Comparison of ENCODE assay signal across 11 cellular contexts in the genomic region with DNA sequence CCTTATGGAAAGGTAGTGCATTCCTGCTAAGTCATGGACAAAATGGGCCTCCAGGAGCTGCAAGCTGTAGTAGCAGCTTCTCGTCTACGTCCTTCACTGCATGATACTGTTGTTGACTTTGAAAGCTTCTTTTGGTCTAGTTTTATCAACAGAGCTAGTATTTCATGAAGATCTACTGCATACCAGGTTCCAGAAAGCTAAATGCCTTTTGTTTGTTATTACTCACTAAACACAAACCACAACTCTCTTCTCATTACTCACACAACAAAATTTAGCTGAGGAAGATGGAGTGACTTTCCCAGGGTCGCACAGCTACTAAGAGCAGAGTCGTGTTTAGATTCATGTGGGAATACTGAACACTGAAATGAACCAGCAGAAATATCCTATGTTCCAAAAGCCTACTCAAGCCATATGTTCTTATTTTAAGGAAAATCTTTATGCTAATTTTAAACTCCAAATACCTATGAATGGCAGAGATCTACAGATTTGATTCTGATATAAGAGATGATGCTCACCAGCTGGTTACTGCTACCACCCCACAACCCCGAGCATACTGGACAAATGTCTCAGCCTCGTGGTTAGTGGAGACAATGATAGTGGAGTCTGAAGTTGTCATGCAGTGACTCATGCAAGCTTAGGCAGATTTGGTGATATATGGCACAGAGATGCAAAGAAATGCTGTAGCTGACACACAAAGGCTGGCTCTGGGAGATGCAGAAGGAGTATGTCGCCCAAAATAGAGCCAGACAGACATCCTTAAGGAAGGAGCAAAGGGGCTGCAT. TPM values are rescaled to one million over a fixed set of nuclear protein-coding genes. Genes with fewer than 3 reads are reported as not detected.
DNase-seq lines count a peak whose midpoint lies in the region; ATAC-seq and TF ChIP-seq lines count a peak whose summit lies in the region.
"Had no signal": no experiment of that assay in that cellular context is flagged by ENCODE, and none has a peak within 500 bp of the region (broad histone marks: within the 10 kb centered on the region; RNA-seq: fewer than 3 reads in every experiment).

No MANE protein-coding gene starts in this region.

- CTCF ChIA-PET in activated CD4-positive, alpha-beta memory T cell treated with anti-CD3 and anti-CD28 coated beads, Interleukin-2, amount 10 ng/mL, durations not matched to agents 7 days and 5 days (lab: Charles Lee) = interaction anchor here (0.7 to 3.2 kb wide), 6 partner anchors 20 to 88 kb away, joined by 3 to 12 read pairs (median 6); partner anchors contain the start of genes PGBD2, ZNF672 and ZNF692

- peaks cover 6% of the 10 kb centered on the region for H3K27me3 Mint-ChIP-seq in activated CD4-positive, alpha-beta memory T cell treated with anti-CD3 and anti-CD28 coated beads, Interleukin-2, amount 10 ng/mL, durations not matched to agents 7 days and 5 days
- H3K27me3 Mint-ChIP-seq in neural progenitor cell (ENCODE audit: insufficient read depth, low read depth) = no peaks in the 10 kb centered on the region

- H4K20me1 ChIP-seq in neural progenitor cell (ENCODE audit: low read depth) = no peaks in the 10 kb centered on the region

- POLR2A ChIA-PET in activated CD4-positive, alpha-beta memory T cell treated with anti-CD3 and anti-CD28 coated beads, Interleukin-2, amount 10 ng/mL, durations not matched to agents 7 days and 5 days (lab: Charles Lee) = interaction anchor here (0.7 to 1.7 kb wide), 3 partner anchors 52 to 101 kb away, joined by 3 to 5 read pairs (median 5); partner anchors contain the start of genes SH3BP5L and ZNF672

- no peak overlapping the region for H3K4me3 Mint-ChIP-seq in activated CD4-positive, alpha-beta memory T cell treated with anti-CD3 and anti-CD28 coated beads, Interleukin-2, amount 10 ng/mL, durations not matched to agents 7 days and 5 days
- H3K4me3 Mint-ChIP-seq in neural progenitor cell = no peak overlapping the region

- no peak overlapping the region for H3K4me3 ChIP-seq in neural progenitor cell
- H3K4me3 ChIP-seq: adrenal gland, suprapubic skin had no signal

- no peaks in the 10 kb centered on the region for H3K36me3 ChIP-seq in neural progenitor cell
- H3K36me3 ChIP-seq: adrenal gland, suprapubic skin had no signal

- H3K79me2 ChIP-seq in neural progenitor cell (ENCODE audit: low read depth) = no peaks in the 10 kb centered on the region

- H3K36me3 Mint-ChIP-seq in activated CD4-positive, alpha-beta memory T cell treated with anti-CD3 and anti-CD28 coated beads, Interleukin-2, amount 10 ng/mL, durations not matched to agents 7 days and 5 days (ENCODE audit: low read depth) = peaks cover 14% of the 10 kb centered on the region
- peaks cover 13% of the 10 kb centered on the region for H3K36me3 Mint-ChIP-seq in neural progenitor cell

- H3K27ac ChIP-seq in neural progenitor cell = no peak overlapping the region
- H3K27ac ChIP-seq: adrenal gland, suprapubic skin had no signal

- peaks cover 49% of the 10 kb centered on the region for H3K4me1 Mint-ChIP-seq in activated CD4-positive, alpha-beta memory T cell treated with anti-CD3 and anti-CD28 coated beads, Interleukin-2, amount 10 ng/mL, durations not matched to agents 7 days and 5 days
- peaks cover 19% of the 10 kb centered on the region for H3K4me1 Mint-ChIP-seq in neural progenitor cell

- no peak for ATAC-seq in GM21717 (IDR thresholded peaks at IDR 0.05; ENCODE audit: unreplicated experiment)

- H3K4me2 ChIP-seq in neural progenitor cell = no peak overlapping the region

- H3K9me3 Mint-ChIP-seq in activated CD4-positive, alpha-beta memory T cell treated with anti-CD3 and anti-CD28 coated beads, Interleukin-2, amount 10 ng/mL, durations not matched to agents 7 days and 5 days = no peaks in the 10 kb centered on the region
- H3K9me3 Mint-ChIP-seq in neural progenitor cell = no peaks in the 10 kb centered on the region

- H3K4me1 ChIP-seq in neural progenitor cell = no peaks in the 10 kb centered on the region
- H3K4me1 ChIP-seq: adrenal gland, suprapubic skin had no signal

- H3K27ac Mint-ChIP-seq in activated CD4-positive, alpha-beta memory T cell treated with anti-CD3 and anti-CD28 coated beads, Interleukin-2, amount 10 ng/mL, durations not matched to agents 7 days and 5 days = peak overlapping the region; percentile 38
- H3K27ac Mint-ChIP-seq in neural progenitor cell = no peak overlapping the region

- no peaks in the 10 kb centered on the region for H3F3A ChIP-seq in neural progenitor cell (ENCODE audit: low read depth)

- DNase-seq in AG08396 (ENCODE audit: low spot score) = peak; percentile 33
- DNase-seq in H4 (ENCODE audit: low spot score) = peak; percentile 78
- DNase-seq in activated CD4-positive, alpha-beta memory T cell treated with anti-CD3 and anti-CD28 coated beads, Interleukin-2, amount 10 ng/mL, durations not matched to agents 7 days and 5 days = no peak
- peak; percentile 27 for DNase-seq in glomerular visceral epithelial cell (ENCODE audit: extremely low spot score)
- no peak for DNase-seq in CD1c-positive myeloid dendritic cell (ENCODE audit: extremely low spot score)
- no peak for DNase-seq in central memory CD4-positive, alpha-beta T cell
- no peak for DNase-seq in neural progenitor cell (ENCODE audit: low spot score)
- DNase-seq: adrenal gland, NCI-H748 treated with DMSO at 0.1 percent for 48 hours had no signal

- no peak overlapping the region for H3K9ac ChIP-seq in neural progenitor cell

- no peaks in the 10 kb centered on the region for H3K27me3 ChIP-seq in neural progenitor cell
- H3K27me3 ChIP-seq: adrenal gland, suprapubic skin had no signal

- no peaks in the 10 kb centered on the region for H3K9me3 ChIP-seq in neural progenitor cell (ENCODE audit: low read depth)
- H3K9me3 ChIP-seq: adrenal gland, suprapubic skin had no signal

- TF ChIP-seq CTCF in neural progenitor cell (IDR thresholded peaks at IDR 0.05) = no peak

- H2AFZ ChIP-seq in neural progenitor cell (replicated peaks) = no peak overlapping the region

RNA-seq across cellular contexts. Expression of gene PGBD2, which starts 20.6 kb away (rescaled TPM):
- 8.3 and 9.6 TPM in 2 replicates for total RNA-seq in H4 (2014; rRNA removed; shearing (Covaris generic))
- total RNA-seq in activated CD4-positive, alpha-beta memory T cell treated with anti-CD3 and anti-CD28 coated beads, Interleukin-2, amount 10 ng/mL, durations not matched to agents 7 days and 5 days = 1 to 10 TPM; 6.3 to 6.4 TPM
- 7.9 and 11.2 TPM in 2 replicates for total RNA-seq in neural progenitor cell (ENCODE audit: low replicate concordance)

Comparison
In these comparisons a context has a peak if more than half of its experiments do, and no peak if none do; other contexts are left out.
1. DNase-seq: peak in AG08396 (single experiment), H4 (single experiment) and glomerular visceral epithelial cell (single experiment); none in activated CD4-positive, alpha-beta memory T cell treated with anti-CD3 and anti-CD28 coated beads, Interleukin-2, amount 10 ng/mL, durations not matched to agents 7 days and 5 days (single experiment), CD1c-positive myeloid dendritic cell (single experiment), central memory CD4-positive, alpha-beta T cell (single experiment) and neural progenitor cell (single experiment).